In genomic region chr17:42289863-42290165, GRCh38 we compare ENCODE assay signal across 8 cellular contexts. TPM values are rescaled to one million over a fixed set of nuclear protein-coding genes. Genes with fewer than 3 reads are reported as not detected.
DNase-seq lines count a peak whose midpoint lies in the region; ATAC-seq and TF ChIP-seq lines count a peak whose summit lies in the region.

No MANE protein-coding gene starts in this region.

- no peak overlapping the region for H3K56ac ChIP-seq in H9 (ENCODE audit: insufficient read length, low read depth, low read length)

- H4K5ac ChIP-seq in H9 (ENCODE audit: insufficient read length, low read depth, low read length) = no peak overlapping the region

- H4K8ac ChIP-seq in H9 (replicated peaks; ENCODE audit: insufficient read length, low read depth, low read length) = no peak overlapping the region

- TF ChIP-seq CTCF in BE2C (IDR thresholded peaks at IDR 0.05; ENCODE audit: low read depth, low read length) = no peak
- no peak for TF ChIP-seq CTCF in spleen (IDR thresholded peaks at IDR 0.05 in 8 of 11, conservative IDR thresholded peaks at IDR 0.05 in 3 of 11)
- TF ChIP-seq CTCF in H9 (conservative IDR thresholded peaks at IDR 0.05) = no peak

- no peak overlapping the region for H2BK20ac ChIP-seq in H9 (ENCODE audit: low read depth, low read length, poor library complexity, severe bottlenecking)

- peaks cover 4% of the 10 kb centered on the region for H3K23me2 ChIP-seq in H9 (ENCODE audit: insufficient read length, low read depth, low read length, poor library complexity, severe bottlenecking)

- no peak for TF ChIP-seq POLR2A in spleen (IDR thresholded peaks at IDR 0.05)

- peaks cover 38% of the 10 kb centered on the region for H3K27me3 Mint-ChIP-seq in H9 (ENCODE audit: low read depth)

- intact Hi-C loops in spleen (cut with DNase I; ENCODE audit: low total_unique reads) = no loop called here

- H3K9me3 Mint-ChIP-seq in H9 = no peaks in the 10 kb centered on the region

- no peak overlapping the region for H2BK120ac ChIP-seq in H9 (ENCODE audit: low read depth, low read length, poor library complexity, severe bottlenecking)

- no peak overlapping the region for H3K18ac ChIP-seq in H9 (ENCODE audit: insufficient read length, low read depth, low read length)

- peaks cover 2% of the 10 kb centered on the region; the same call in 1 of the 2 replicates for H3K4me1 ChIP-seq in BE2C
- peaks cover 57% of the 10 kb centered on the region for H3K4me1 ChIP-seq in adipocyte (ENCODE audit: control insufficient read depth, insufficient read depth, low read length)
- peaks cover 13 to 85% (median 48%) of the 10 kb centered on the region in 6 donors for H3K4me1 ChIP-seq in spleen
- peaks cover 5% of the 10 kb centered on the region; the same call in 1 of the 2 replicates for H3K4me1 ChIP-seq in H9 (ENCODE audit: insufficient read depth, low read length)

- H3K23ac ChIP-seq in H9 (ENCODE audit: insufficient read length, low read depth, low read length) = no peak overlapping the region

- no peak overlapping the region for H2AK5ac ChIP-seq in H9 (ENCODE audit: insufficient read length, low read length)

- H3K9ac ChIP-seq in adipocyte (ENCODE audit: low read length) = peak overlapping the region; percentile 94
- no peak overlapping the region for H3K9ac ChIP-seq in H9 (ENCODE audit: extremely low read depth, insufficient read length, low read length)

- WGBS in spleen, 5 donors = 60 to 80% (median 67%) methylated on average over 6 of the region's 6 CpGs
- WGBS in H9 (ENCODE audit: extremely low coverage, insufficient read length, low lambda C conversion rate) = no CpG with 5 or more reads among the region's 6 CpGs

- no peak overlapping the region for H3K4ac ChIP-seq in H9 (ENCODE audit: low read depth, low read length)

- H2BK15ac ChIP-seq in H9 (ENCODE audit: low read depth, low read length) = no peak overlapping the region

- H3K79me2 ChIP-seq in H9 (ENCODE audit: insufficient read depth, low read length) = no peaks in the 10 kb centered on the region

- no peak overlapping the region for H2BK5ac ChIP-seq in H9 (ENCODE audit: insufficient read length, low read length)

- no peaks in the 10 kb centered on the region for H3K9me3 ChIP-seq in BE2C
- H3K9me3 ChIP-seq in adipocyte (ENCODE audit: control insufficient read depth, low read length) = no peaks in the 10 kb centered on the region
- no peaks in the 10 kb centered on the region for H3K9me3 ChIP-seq in spleen
- H3K9me3 ChIP-seq in H9 (ENCODE audit: control insufficient read depth, low read depth, low read length) = no peaks in the 10 kb centered on the region

- H3K27ac ChIP-seq in spleen (peak overlapping the region in 7 of 8 donors; percentile 86 to 97 (median 93)), H9 (ENCODE audit: insufficient read length, low read depth, low read length) (no peak overlapping the region)

- H3K4me3 Mint-ChIP-seq in H9 = no peak overlapping the region; a peak in 2 of 5 replicates

- DNase-seq in BE2C (peak; percentile 2), T-helper 22 cell (ENCODE audit: low read depth) (peak; percentile 38), adipocyte (ENCODE audit: low read depth) (no peak), spleen (peak; percentile 77), H9 (no peak), NCI-H2081 treated with DMSO at 0.1 percent for 48 hours (lab: John Stamatoyannopoulos, UW) (no peak), NCI-H524 treated with DMSO at 0.1 percent for 48 hours (lab: John Stamatoyannopoulos, UW) (no peak)

- H2BK12ac ChIP-seq in H9 (ENCODE audit: insufficient read length, low read depth, low read length) = no peak overlapping the region

- ATAC-seq in GM18861 (IDR thresholded peaks at IDR 0.05; ENCODE audit: unreplicated experiment) = no peak

- H3K36me3 ChIP-seq in BE2C (no peaks in the 10 kb centered on the region), adipocyte (ENCODE audit: control insufficient read depth, insufficient read depth, low read length, severe bottlenecking) (peaks cover 15% of the 10 kb centered on the region), spleen (peaks cover 0 to 42% (median 12%) of the 10 kb centered on the region in 6 donors)

- no peaks in the 10 kb centered on the region for H4K20me1 ChIP-seq in H9 (ENCODE audit: control insufficient read depth, insufficient read depth, insufficient read length)

- no peaks in the 10 kb centered on the region for H3K79me1 ChIP-seq in H9 (ENCODE audit: insufficient read depth, low read depth, low read length, poor library complexity, severe bottlenecking)

- peaks cover 4 to 18% of the 10 kb centered on the region in 2 experiments for H3K4me1 Mint-ChIP-seq in H9

- H3K4me2 ChIP-seq in H9 (ENCODE audit: insufficient read depth, insufficient read length, low read length) = no peak overlapping the region

- H4K91ac ChIP-seq in H9 (ENCODE audit: insufficient read length, low read depth, low read length) = no peak overlapping the region

- H3K36me3 Mint-ChIP-seq in H9 (ENCODE audit: insufficient read depth in 1 of 3, low read depth in 3 of 3) = peaks cover 0 to 2% (median 0%) of the 10 kb centered on the region in 3 experiments; a peak in 2 of 7 replicates

- H3K14ac ChIP-seq in H9 (ENCODE audit: insufficient read depth, low read length) = no peak overlapping the region

- no peak overlapping the region for H3K27ac Mint-ChIP-seq in H9

- H3K27me3 ChIP-seq in BE2C (peaks cover 6% of the 10 kb centered on the region; the same call in 1 of the 2 replicates), adipocyte (replicated peaks; ENCODE audit: control insufficient read depth, insufficient read depth, low read length) (no peaks in the 10 kb centered on the region), spleen (replicated peaks in 1 of 7) (no peaks in the 10 kb centered on the region), H9 (ENCODE audit: insufficient read depth, low read length) (no peaks in the 10 kb centered on the region; the same call in 1 of the 2 replicates)

- no peak overlapping the region for H3T11ph ChIP-seq in H9 (ENCODE audit: low read length)

- no peak overlapping the region for H2AFZ ChIP-seq in H9 (ENCODE audit: low read length)

- H3K4me3 ChIP-seq in BE2C (ENCODE audit: low read depth, low read length) = no peak overlapping the region
- peak overlapping the region; percentile 81 for H3K4me3 ChIP-seq in adipocyte (ENCODE audit: low read length)
- H3K4me3 ChIP-seq in spleen = peak overlapping the region in 6 of 8 donors; percentile 57 to 81 (median 72)

RNA-seq across cellular contexts. Expression of gene STAT5A, which starts 1.5 kb away (rescaled TPM):
- polyA plus RNA-seq in BE2C (2012; ENCODE audit: insufficient read depth, insufficient read length, low read depth) = 11.8 TPM
- 100 to 1,000 TPM in 1 of 7 donors, 10 to 100 TPM in 6; 63.7 to 131 (median 76.5) TPM for total RNA-seq in spleen
- polyA plus RNA-seq in spleen = 10 to 100 TPM; 22.7 to 42.3 (median 28.4) TPM
- total RNA-seq in H9 (2021) = 4.3 and 6.4 TPM in 2 replicates

RNA-seq across cellular contexts. Expression of gene STAT5B, which starts 13.6 kb away (rescaled TPM):
- 19.0 TPM for polyA plus RNA-seq in BE2C (2012; ENCODE audit: insufficient read depth, insufficient read length, low read depth)
- total RNA-seq in spleen (100 to 1,000 TPM in 5 of 7 donors, 10 to 100 TPM in 2; 90.2 to 171 (median 103) TPM), H9 (2021) (42.9 and 46.2 TPM in 2 replicates)
- polyA plus RNA-seq in spleen = 10 to 100 TPM; 26.4 to 34.7 (median 26.4) TPM

Comparison
In these comparisons a context has a peak if more than half of its experiments do, and no peak if none do; other contexts are left out.
1. DNase-seq: peak in BE2C (single experiment), T-helper 22 cell (single experiment) and spleen (single experiment); none in adipocyte (single experiment), H9 (single experiment), NCI-H2081 treated with DMSO at 0.1 percent for 48 hours (single experiment) and NCI-H524 treated with DMSO at 0.1 percent for 48 hours (single experiment).